In the genomic region with DNA sequence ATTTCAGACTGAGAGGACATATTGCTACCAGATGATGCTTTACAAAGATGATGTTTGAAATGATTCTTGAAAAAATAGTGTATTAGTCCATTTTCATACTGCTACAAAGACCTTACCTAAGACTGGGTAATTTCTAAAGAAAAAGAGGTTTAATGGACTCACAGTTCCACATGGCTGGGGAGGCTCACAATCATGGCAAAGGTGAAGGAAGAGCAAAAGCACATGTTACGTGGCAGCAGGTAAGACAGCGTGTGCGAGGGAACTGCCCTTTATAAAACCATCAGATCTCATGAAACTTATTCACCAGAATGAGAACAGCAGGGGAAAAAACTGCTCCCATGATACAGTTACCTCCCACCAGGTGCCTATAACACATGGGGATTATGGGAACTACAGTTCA, we compare ENCODE assay signal across 31 cellular contexts.
DNase-seq lines count a peak whose midpoint lies in the region; ATAC-seq, FAIRE-seq and TF ChIP-seq lines count a peak whose summit lies in the region.
"Had no signal": no experiment of that assay in that cellular context is flagged by ENCODE, and none has a peak within 500 bp of the region (broad histone marks: within the 10 kb centered on the region; RNA-seq: fewer than 3 reads in every experiment).

No MANE protein-coding gene starts in this region.

- TF ChIP-seq CTCF in HepG2 (CRISPR knock-in tag; IDR thresholded peaks at IDR 0.05) (no peak), right lobe of liver (IDR thresholded peaks at IDR 0.05) (no peak), neutrophil (IDR thresholded peaks at IDR 0.05) (no peak)

- CTCF ChIA-PET in HepG2 (lab: Yijun Ruan, JAX; ENCODE audit: low intra/inter-chr PET ratio, low total read pairs) = no interaction called here

- no peak overlapping the region for H3K27ac ChIP-seq in HepG2 (ENCODE audit: extremely low read length, insufficient read depth, low read length)
- H3K27ac ChIP-seq in right lobe of liver = no peak overlapping the region
- H3K27ac ChIP-seq in neutrophil = peak overlapping the region; percentile 90
- H3K27ac ChIP-seq: 22Rv1; A549; BLaER1; BLaER1 treated with 17β-estradiol and CSF1 and Interleukin-3, amounts not matched to agents 10 nM and 100 nM; C4-2B had no signal

- H3K27me3 ChIP-seq in HepG2 (ENCODE audit: control insufficient read depth in 1 of 2, insufficient read depth in 2 of 2, low read length in 2 of 2) (no peaks in the 10 kb centered on the region; a peak in 1 of 5 replicates), right lobe of liver (no peaks in the 10 kb centered on the region), neutrophil (no peaks in the 10 kb centered on the region)
- H3K27me3 ChIP-seq: BE2C; BLaER1; BLaER1 treated with 17β-estradiol and CSF1 and Interleukin-3, amounts not matched to agents 10 nM and 100 nM had no signal

- TF ChIP-seq POLR2A in HepG2 (IDR thresholded peaks at IDR 0.05; ENCODE audit: insufficient read depth in 1 of 2, low read depth in 2 of 2, low read length in 2 of 2) (no peak), right lobe of liver (IDR thresholded peaks at IDR 0.05) (no peak)

- H3K4me1 ChIP-seq in HepG2 (ENCODE audit: insufficient read depth, low read length) (no peaks in the 10 kb centered on the region), right lobe of liver (no peaks in the 10 kb centered on the region), neutrophil (ENCODE audit: control insufficient read depth in 1 of 2, insufficient read depth in 1 of 2, low read depth in 1 of 2, low read length in 1 of 2) (peaks cover 30 to 39% of the 10 kb centered on the region in 2 experiments)
- H3K4me1 ChIP-seq: A549, Caco-2 had no signal

- in situ Hi-C loops in HepG2 (cut with HindIII; ENCODE audit: extremely low pct_ligation_motif_present, low pct_unique_long_range_greater_than_20kb) = no loop called here

- H3K4me3 ChIP-seq in HepG2 (replicated peaks in 1 of 3; ENCODE audit: insufficient read depth in 1 of 3, low read depth in 2 of 3, low read length in 3 of 3) = no peak overlapping the region
- no peak overlapping the region for H3K4me3 ChIP-seq in right lobe of liver
- no peak overlapping the region for H3K4me3 ChIP-seq in neutrophil (ENCODE audit: low read depth in 1 of 2, low read length in 1 of 2)
- H3K4me3 ChIP-seq: A549; BLaER1; BLaER1 treated with 17β-estradiol and CSF1 and Interleukin-3, amounts not matched to agents 10 nM and 100 nM had no signal

- no TSS peak for BruUV-seq in HepG2 (replicated peaks; lab: Mats Ljungman, UMichigan)

- no peak for TF ChIP-seq EP300 in HepG2 (IDR thresholded peaks at IDR 0.05; ENCODE audit: low read depth in 2 of 2, low read length in 2 of 2)
- TF ChIP-seq EP300 in HepG2 (CRISPR knock-in tag; IDR thresholded peaks at IDR 0.05; ENCODE audit: borderline replicate concordance) = no peak

- H4K20me1 ChIP-seq in HepG2 (ENCODE audit: insufficient read depth, low read length) = no peaks in the 10 kb centered on the region
- H4K20me1 ChIP-seq: BLaER1; BLaER1 treated with 17β-estradiol and CSF1 and Interleukin-3, amounts not matched to agents 10 nM and 100 nM had no signal

- 68% methylated on average over 3 of the region's 3 CpGs for WGBS in HepG2 (ENCODE audit: low lambda C conversion rate)
- 94% methylated on average over 3 of the region's 3 CpGs for WGBS in right lobe of liver (ENCODE audit: insufficient coverage, low coverage, low lambda C conversion rate, missing lambda C conversion rate)

- H3K79me2 ChIP-seq in HepG2 (ENCODE audit: insufficient read depth, low read length) = no peaks in the 10 kb centered on the region

- intact Hi-C loops in HepG2 (cut with micrococcal nuclease; ENCODE audit: unreplicated experiment) (no loop called here), right lobe of liver (cut with DNase I) (no loop called here)

- DNase-seq in HepG2 (ENCODE audit: low spot score) (no peak), right lobe of liver (no peak)
- DNase-seq: 8988T; ACHN; AML-193; BE2C; C1 segment of cervical spinal cord; Caco-2; Calu3; CD4-positive, alpha-beta memory T cell; CD4-positive, alpha-beta T cell; CD4-positive, CD25-positive, alpha-beta regulatory T cell; CD8-positive, alpha-beta memory T cell; CD8-positive, alpha-beta T cell; COR-L47; DMS 273 treated with DMSO at 0.1 percent for 48 hours; DMS153; DMS53; DMS79; DMS79 treated with DMSO at 0.1 percent for 48 hours; DND-41; EL had no signal

- POLR2A ChIA-PET in HepG2 (lab: Yijun Ruan, JAX) = no interaction called here

- no peak overlapping the region for H3K4me2 ChIP-seq in HepG2 (ENCODE audit: low read depth, low read length)
- H3K4me2 ChIP-seq: A549; BLaER1; BLaER1 treated with 17β-estradiol and CSF1 and Interleukin-3, amounts not matched to agents 10 nM and 100 nM had no signal

- H3K9ac ChIP-seq in HepG2 (ENCODE audit: insufficient read depth, low read depth, low read length) = no peak overlapping the region
- H3K9ac ChIP-seq: BLaER1; BLaER1 treated with 17β-estradiol and CSF1 and Interleukin-3, amounts not matched to agents 10 nM and 100 nM had no signal

- H3K36me3 ChIP-seq in HepG2 (replicated peaks in 1 of 2; ENCODE audit: control insufficient read depth in 1 of 2, insufficient read depth in 2 of 2, low read length in 2 of 2) = no peaks in the 10 kb centered on the region
- H3K36me3 ChIP-seq in right lobe of liver = no peaks in the 10 kb centered on the region
- no peaks in the 10 kb centered on the region for H3K36me3 ChIP-seq in neutrophil
- H3K36me3 ChIP-seq: BE2C; BLaER1; BLaER1 treated with 17β-estradiol and CSF1 and Interleukin-3, amounts not matched to agents 10 nM and 100 nM had no signal

- TF ChIP-seq RAD21 in HepG2 (CRISPR knock-in tag; IDR thresholded peaks at IDR 0.05) = no peak

- FAIRE-seq in HepG2 (lab: Jason Lieb, UNC) = no peak
- FAIRE-seq: A204.1, A549, D721Med had no signal

- H3K9me3 ChIP-seq in HepG2 (ENCODE audit: low read length) = no peaks in the 10 kb centered on the region
- no peaks in the 10 kb centered on the region for H3K9me3 ChIP-seq in right lobe of liver
- H3K9me3 ChIP-seq in neutrophil = no peaks in the 10 kb centered on the region
- H3K9me3 ChIP-seq: A549, BE2C, BLaER1, Caco-2 had no signal

- no peak overlapping the region for H2AFZ ChIP-seq in HepG2 (ENCODE audit: low read length)

- ATAC-seq in HepG2 (no peak), right lobe of liver (no peak), GM21619 (IDR thresholded peaks at IDR 0.05; ENCODE audit: unreplicated experiment) (no peak)
- ATAC-seq: A549; CD8-positive, alpha-beta T cell had no signal

TF ChIP-seq in HepG2, 621 proteins besides CTCF, POLR2A, EP300 and RAD21:
- TF ChIP-seq, protein P1, sequence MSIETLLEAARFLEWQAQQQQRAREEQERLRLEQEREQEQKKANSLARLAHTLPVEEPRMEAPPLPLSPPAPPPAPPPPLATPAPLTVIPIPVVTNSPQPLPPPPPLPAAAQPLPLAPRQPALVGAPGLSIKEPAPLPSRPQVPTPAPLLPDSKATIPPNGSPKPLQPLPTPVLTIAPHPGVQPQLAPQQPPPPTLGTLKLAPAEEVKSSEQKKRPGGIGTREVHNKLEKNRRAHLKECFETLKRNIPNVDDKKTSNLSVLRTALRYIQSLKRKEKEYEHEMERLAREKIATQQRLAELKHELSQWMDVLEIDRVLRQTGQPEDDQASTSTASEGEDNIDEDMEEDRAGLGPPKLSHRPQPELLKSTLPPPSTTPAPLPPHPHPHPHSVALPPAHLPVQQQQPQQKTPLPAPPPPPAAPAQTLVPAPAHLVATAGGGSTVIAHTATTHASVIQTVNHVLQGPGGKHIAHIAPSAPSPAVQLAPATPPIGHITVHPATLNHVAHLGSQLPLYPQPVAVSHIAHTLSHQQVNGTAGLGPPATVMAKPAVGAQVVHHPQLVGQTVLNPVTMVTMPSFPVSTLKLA (IDR thresholded peaks at IDR 0.05) = peak; percentile 97
- TF ChIP-seq, protein P2, sequence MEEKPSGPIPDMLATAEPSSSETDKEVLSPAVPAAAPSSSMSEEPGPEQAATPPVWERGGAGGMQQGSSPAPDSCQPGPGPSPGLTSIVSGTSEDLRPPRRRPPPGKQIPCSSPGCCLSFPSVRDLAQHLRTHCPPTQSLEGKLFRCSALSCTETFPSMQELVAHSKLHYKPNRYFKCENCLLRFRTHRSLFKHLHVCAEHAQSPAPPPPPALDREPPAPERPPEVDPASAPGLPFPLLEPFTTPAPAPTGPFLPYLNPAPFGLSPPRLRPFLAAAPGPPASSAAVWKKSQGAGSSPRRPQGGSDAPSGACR (CRISPR knock-in tag; IDR thresholded peaks at IDR 0.05) = no peak
